In genomic region chr1:63835075-63835633, GRCh38 we compare ENCODE assay signal across 1 cellular context.
A peak's percentile ranks its signal among the peaks of the same experiment; 100 is the strongest.
TF ChIP-seq lines count a peak whose summit lies in the region.

No MANE protein-coding gene starts in this region.

TF ChIP-seq in HEK293, 187 proteins besides CTCF, POLR2A, EP300 and RAD21 (continued from another document and continues in another):
- TF ChIP-seq ZNF596 (tag by site-specific recombination; IDR thresholded peaks at IDR 0.05) (no peak), SP7 (tag by site-specific recombination; IDR thresholded peaks at IDR 0.05) (peak; percentile 66), ZNF585B (tag by site-specific recombination; IDR thresholded peaks at IDR 0.05) (no peak), ZNF664 (tag by site-specific recombination; IDR thresholded peaks at IDR 0.05) (no peak), HOXA7 (CRISPR knock-in tag; IDR thresholded peaks at IDR 0.05; ENCODE audit: borderline replicate concordance) (no peak), ZNF223 (tag by site-specific recombination; IDR thresholded peaks at IDR 0.05) (no peak), MZF1 (tag by site-specific recombination; IDR thresholded peaks at IDR 0.05; ENCODE audit: borderline replicate concordance) (0 out of 2 replicates have a peak, but pooled peaks have one; percentile 43), ZNF660 (tag by site-specific recombination; IDR thresholded peaks at IDR 0.05) (no peak), ZFP41 (tag by site-specific recombination; IDR thresholded peaks at IDR 0.05; ENCODE audit: borderline replicate concordance) (no peak), ZBTB1 (tag by site-specific recombination; IDR thresholded peaks at IDR 0.05) (no peak), ZNF791 (tag by site-specific recombination; IDR thresholded peaks at IDR 0.05) (no peak), ZFP37 (tag by site-specific recombination; IDR thresholded peaks at IDR 0.05) (no peak), ZNF645 (tag by site-specific recombination; IDR thresholded peaks at IDR 0.05) (no peak), ZNF394 (tag by site-specific recombination; IDR thresholded peaks at IDR 0.05; ENCODE audit: borderline replicate concordance) (no peak), ZXDB (tag by site-specific recombination; IDR thresholded peaks at IDR 0.05) (0 out of 2 replicates have a peak, but pooled peaks have one; percentile 14), ZNF629 (tag by site-specific recombination; IDR thresholded peaks at IDR 0.05) (peak; percentile 90), BCL6B (tag by site-specific recombination; IDR thresholded peaks at IDR 0.05) (no peak), HOXD13 (CRISPR knock-in tag; IDR thresholded peaks at IDR 0.05; ENCODE audit: borderline replicate concordance) (no peak), TSHZ1 (tag by site-specific recombination; IDR thresholded peaks at IDR 0.05; ENCODE audit: borderline replicate concordance) (no peak), ZSCAN16 (tag by site-specific recombination; IDR thresholded peaks at IDR 0.05) (no peak), ATF2 (tag by site-specific recombination; IDR thresholded peaks at IDR 0.05; ENCODE audit: low read depth) (peak; percentile 93), ZBTB7A (tag by site-specific recombination; IDR thresholded peaks at IDR 0.05; ENCODE audit: low read depth) (no peak), ZNF280C (tag by site-specific recombination; IDR thresholded peaks at IDR 0.05) (no peak), YY2 (tag by site-specific recombination; IDR thresholded peaks at IDR 0.05) (no peak), ZNF510 (tag by site-specific recombination; IDR thresholded peaks at IDR 0.05; ENCODE audit: insufficient replicate concordance) (no peak), ZBTB48 (tag by site-specific recombination; IDR thresholded peaks at IDR 0.05) (no peak), ZNF776 (tag by site-specific recombination; IDR thresholded peaks at IDR 0.05; ENCODE audit: borderline replicate concordance) (no peak), REST (tag by site-specific recombination; IDR thresholded peaks at IDR 0.05) (no peak), ZNF747 (tag by site-specific recombination; IDR thresholded peaks at IDR 0.05) (no peak), ZNF311 (tag by site-specific recombination; IDR thresholded peaks at IDR 0.05; ENCODE audit: borderline replicate concordance) (no peak), ZNF792 (tag by site-specific recombination; IDR thresholded peaks at IDR 0.05) (no peak), ZNF341 (tag by site-specific recombination; IDR thresholded peaks at IDR 0.05; ENCODE audit: low read depth) (no peak), PRDM1 (tag by site-specific recombination; IDR thresholded peaks at IDR 0.05) (no peak), GLIS2 (tag by site-specific recombination; IDR thresholded peaks at IDR 0.05) (no peak), ZNF157 (tag by site-specific recombination; IDR thresholded peaks at IDR 0.05) (no peak), ZNF354C (tag by site-specific recombination; IDR thresholded peaks at IDR 0.05; ENCODE audit: borderline replicate concordance, low read depth) (no peak), KLF7 (tag by site-specific recombination; IDR thresholded peaks at IDR 0.05; ENCODE audit: borderline replicate concordance) (no peak), PRDM10 (tag by site-specific recombination; IDR thresholded peaks at IDR 0.05) (no peak), ZNF214 (tag by site-specific recombination; IDR thresholded peaks at IDR 0.05; ENCODE audit: borderline replicate concordance) (no peak), ZNF544 (tag by site-specific recombination; IDR thresholded peaks at IDR 0.05) (no peak), ZNF155 (tag by site-specific recombination; IDR thresholded peaks at IDR 0.05) (no peak), ZFP3 (tag by site-specific recombination; IDR thresholded peaks at IDR 0.05; ENCODE audit: low read depth) (no peak), EGR2 (tag by site-specific recombination; IDR thresholded peaks at IDR 0.05; ENCODE audit: low read depth) (no peak), ZNF76 (tag by site-specific recombination; IDR thresholded peaks at IDR 0.05; ENCODE audit: borderline replicate concordance, low read depth) (no peak), SETDB1 (IDR thresholded peaks at IDR 0.05; ENCODE audit: insufficient read length, low read length) (no peak), ZNF174 (tag by site-specific recombination; IDR thresholded peaks at IDR 0.05) (no peak)
